13 cellular contexts compared by ENCODE assay signal in genomic region chr5:132074772-132075718, GRCh38.
A peak's percentile ranks its signal among the peaks of the same experiment; 100 is the strongest.
DNase-seq lines count a peak whose midpoint lies in the region; ATAC-seq lines count a peak whose summit lies in the region.
"Had no signal": no experiment of that assay in that cellular context is flagged by ENCODE, and none has a peak within 500 bp of the region (broad histone marks: within the 10 kb centered on the region; RNA-seq: fewer than 3 reads in every experiment).

No MANE protein-coding gene starts in this region.

- peak overlapping the region; percentile 91 for H3K27ac Mint-ChIP-seq in activated naive CD8-positive, alpha-beta T cell treated with anti-CD3 and anti-CD28 coated beads, Interleukin-2, amount 50 U/mL, for 24 hours
- H3K27ac Mint-ChIP-seq in stimulated activated memory B cell treated with anti-CD40 and anti-IgM and Interleukin-4, amounts not matched to agents 10 μg/mL and 1 μg/mL and 100 μg/mL, for 72 hours, result peak overlapping the region; percentile 33
- H3K27ac Mint-ChIP-seq: activated B cell treated with CpG ODN at 0.5 μM for 24 hours, nephron progenitor cell had no signal

- peak; percentile 31 for ATAC-seq in activated naive CD8-positive, alpha-beta T cell treated with anti-CD3 and anti-CD28 coated beads, Interleukin-2, amount 50 U/mL, for 24 hours
- ATAC-seq in stimulated activated memory B cell treated with anti-CD40 and anti-IgM and Interleukin-4, amounts not matched to agents 10 μg/mL and 1 μg/mL and 100 μg/mL, for 72 hours, result peak; percentile 54

- DNase-seq in activated effector memory CD4-positive, alpha-beta T cell treated with anti-CD3 and anti-CD28 coated beads, Interleukin-2, amount 50 U/mL, for 16 hours, result peak; percentile 73
- no peak for DNase-seq in activated effector memory CD4-positive, alpha-beta T cell treated with Interleukin-2 at 50 U/mL for 16 hours
- DNase-seq in NCI-H510A treated with DMSO at 0.1 percent for 48 hours (lab: John Stamatoyannopoulos, UW) (peak; percentile 25), NCI-H2081 treated with DMSO at 0.1 percent for 48 hours (lab: John Stamatoyannopoulos, UW) (no peak), putamen (ENCODE audit: low spot score) (no peak), AG20443 (ENCODE audit: low spot score) (no peak)
- DNase-seq in activated naive CD8-positive, alpha-beta T cell treated with anti-CD3 and anti-CD28 coated beads, Interleukin-2, amount 50 U/mL, for 24 hours, result peak; percentile 71
- DNase-seq: activated B cell treated with CpG ODN at 0.5 μM for 24 hours, colonic mucosa, MV-4-11, NCI-H526 treated with DMSO at 0.1 percent for 48 hours, nephron progenitor cell had no signal

- peak overlapping the region; percentile 84 for H3K4me3 Mint-ChIP-seq in activated naive CD8-positive, alpha-beta T cell treated with anti-CD3 and anti-CD28 coated beads, Interleukin-2, amount 50 U/mL, for 24 hours
- peak overlapping the region; percentile 81 for H3K4me3 Mint-ChIP-seq in stimulated activated memory B cell treated with anti-CD40 and anti-IgM and Interleukin-4, amounts not matched to agents 10 μg/mL and 1 μg/mL and 100 μg/mL, for 72 hours
- H3K4me3 Mint-ChIP-seq: activated B cell treated with CpG ODN at 0.5 μM for 24 hours, nephron progenitor cell had no signal

- peaks cover 88% of the 10 kb centered on the region for H3K4me1 Mint-ChIP-seq in activated naive CD8-positive, alpha-beta T cell treated with anti-CD3 and anti-CD28 coated beads, Interleukin-2, amount 50 U/mL, for 24 hours
- H3K4me1 Mint-ChIP-seq in stimulated activated memory B cell treated with anti-CD40 and anti-IgM and Interleukin-4, amounts not matched to agents 10 μg/mL and 1 μg/mL and 100 μg/mL, for 72 hours, result peaks cover 55% of the 10 kb centered on the region
- H3K4me1 Mint-ChIP-seq: activated B cell treated with CpG ODN at 0.5 μM for 24 hours had no signal

- H3K36me3 Mint-ChIP-seq in activated naive CD8-positive, alpha-beta T cell treated with anti-CD3 and anti-CD28 coated beads, Interleukin-2, amount 50 U/mL, for 24 hours (ENCODE audit: low read depth), result peaks cover 25% of the 10 kb centered on the region
- peaks cover 19% of the 10 kb centered on the region for H3K36me3 Mint-ChIP-seq in stimulated activated memory B cell treated with anti-CD40 and anti-IgM and Interleukin-4, amounts not matched to agents 10 μg/mL and 1 μg/mL and 100 μg/mL, for 72 hours

- no peaks in the 10 kb centered on the region for H3K27me3 Mint-ChIP-seq in activated naive CD8-positive, alpha-beta T cell treated with anti-CD3 and anti-CD28 coated beads, Interleukin-2, amount 50 U/mL, for 24 hours
- no peaks in the 10 kb centered on the region for H3K27me3 Mint-ChIP-seq in stimulated activated memory B cell treated with anti-CD40 and anti-IgM and Interleukin-4, amounts not matched to agents 10 μg/mL and 1 μg/mL and 100 μg/mL, for 72 hours
- H3K27me3 Mint-ChIP-seq: activated B cell treated with CpG ODN at 0.5 μM for 24 hours had no signal

- no peaks in the 10 kb centered on the region for H3K9me3 Mint-ChIP-seq in activated naive CD8-positive, alpha-beta T cell treated with anti-CD3 and anti-CD28 coated beads, Interleukin-2, amount 50 U/mL, for 24 hours
- H3K9me3 Mint-ChIP-seq in stimulated activated memory B cell treated with anti-CD40 and anti-IgM and Interleukin-4, amounts not matched to agents 10 μg/mL and 1 μg/mL and 100 μg/mL, for 72 hours, result no peaks in the 10 kb centered on the region
- H3K9me3 Mint-ChIP-seq: activated B cell treated with CpG ODN at 0.5 μM for 24 hours, nephron progenitor cell had no signal

Comparison
In these comparisons a context has a peak if more than half of its experiments do, and no peak if none do; other contexts are left out.
1. DNase-seq: peak in activated effector memory CD4-positive, alpha-beta T cell treated with anti-CD3 and anti-CD28 coated beads, Interleukin-2, amount 50 U/mL, for 16 hours (single experiment), NCI-H510A treated with DMSO at 0.1 percent for 48 hours (single experiment) and activated naive CD8-positive, alpha-beta T cell treated with anti-CD3 and anti-CD28 coated beads, Interleukin-2, amount 50 U/mL, for 24 hours (single experiment); none in activated effector memory CD4-positive, alpha-beta T cell treated with Interleukin-2 at 50 U/mL for 16 hours (single experiment), NCI-H2081 treated with DMSO at 0.1 percent for 48 hours (single experiment), putamen (single experiment) and AG20443 (single experiment).